8 cellular contexts compared by ENCODE assay signal in genomic region chr17:50426814-50427787, GRCh38.
DNase-seq lines count a peak whose midpoint lies in the region; TF ChIP-seq lines count a peak whose summit lies in the region.

No MANE protein-coding gene starts in this region.

- H3K79me2 ChIP-seq in Loucy (ENCODE audit: insufficient read depth, low read length), result peaks cover 44% of the 10 kb centered on the region

- H3K9me3 ChIP-seq in Loucy (ENCODE audit: insufficient read depth, low read depth, low read length) (no peaks in the 10 kb centered on the region), neutrophil (no peaks in the 10 kb centered on the region)

- H3K27ac Mint-ChIP-seq in activated T-cell treated with anti-CD3 and anti-CD28 coated beads, Interleukin-2, amount 50 U/mL, for 24 hours, result peak overlapping the region; percentile 78

- DNase-seq in activated gamma-delta T cell treated with Interleukin-2 at 50 U/mL for 16 hours (peak; percentile 5), activated gamma-delta T cell (lab: John Stamatoyannopoulos, UW) (no peak), foreskin melanocyte (peak; percentile 57), NCI-H1694 (lab: John Stamatoyannopoulos, UW) (no peak), NCI-H2029 (lab: John Stamatoyannopoulos, UW) (no peak)
- DNase-seq in activated T-cell treated with anti-CD3 and anti-CD28 coated beads, Interleukin-2, amount 50 U/mL, for 24 hours, result peak; percentile 46

- H3K27me3 ChIP-seq in Loucy (ENCODE audit: insufficient read depth, low read length, poor library complexity, severe bottlenecking), result no peaks in the 10 kb centered on the region
- H3K27me3 ChIP-seq in neutrophil, result no peaks in the 10 kb centered on the region

- H3K27me3 Mint-ChIP-seq in activated T-cell treated with anti-CD3 and anti-CD28 coated beads, Interleukin-2, amount 50 U/mL, for 24 hours, result no peaks in the 10 kb centered on the region

- H3K36me3 Mint-ChIP-seq in activated T-cell treated with anti-CD3 and anti-CD28 coated beads, Interleukin-2, amount 50 U/mL, for 24 hours (ENCODE audit: low read depth), result no peaks in the 10 kb centered on the region

- H3K4me1 Mint-ChIP-seq in activated T-cell treated with anti-CD3 and anti-CD28 coated beads, Interleukin-2, amount 50 U/mL, for 24 hours (ENCODE audit: low read depth), result peaks cover 24% of the 10 kb centered on the region

- H3K9me3 Mint-ChIP-seq in activated T-cell treated with anti-CD3 and anti-CD28 coated beads, Interleukin-2, amount 50 U/mL, for 24 hours, result no peaks in the 10 kb centered on the region

- H3K9ac ChIP-seq in Loucy (ENCODE audit: low read depth, low read length, poor library complexity, severe bottlenecking), result peak overlapping the region; percentile 84

- peak overlapping the region; percentile 54 for H2AFZ ChIP-seq in Loucy (ENCODE audit: low read length)

- H4K20me1 ChIP-seq in Loucy (ENCODE audit: insufficient read depth, low read length, poor library complexity, severe bottlenecking), result no peaks in the 10 kb centered on the region

- peak overlapping the region; percentile 82 for H3K4me3 ChIP-seq in Loucy (ENCODE audit: low read length, poor library complexity, severe bottlenecking)
- H3K4me3 ChIP-seq in neutrophil (ENCODE audit: low read depth in 1 of 2, low read length in 1 of 2), result peak overlapping the region; percentile 58 to 83

- TF ChIP-seq CTCF in Loucy (conservative IDR thresholded peaks at IDR 0.05; ENCODE audit: low read length), result peak; percentile 81
- no peak for TF ChIP-seq CTCF in neutrophil (IDR thresholded peaks at IDR 0.05)

- peak overlapping the region; percentile 41 for H3K27ac ChIP-seq in neutrophil

- H3K36me3 ChIP-seq in Loucy (ENCODE audit: insufficient read depth, low read length) (no peaks in the 10 kb centered on the region), neutrophil (no peaks in the 10 kb centered on the region)

- peaks cover 4% of the 10 kb centered on the region; the same call in 1 of the 2 replicates for H3F3A ChIP-seq in Loucy (ENCODE audit: low read depth)

- peak overlapping the region; percentile 94 for H3K4me2 ChIP-seq in Loucy (ENCODE audit: low read depth, low read length, poor library complexity, severe bottlenecking)

- no peaks in the 10 kb centered on the region for H3K9me2 ChIP-seq in Loucy (replicated peaks; ENCODE audit: low read depth, low read length)

- H3K4me3 Mint-ChIP-seq in activated T-cell treated with anti-CD3 and anti-CD28 coated beads, Interleukin-2, amount 50 U/mL, for 24 hours, result peak overlapping the region; percentile 80

- H3K4me1 ChIP-seq in Loucy (ENCODE audit: insufficient read depth, low read length, poor library complexity, severe bottlenecking), result peaks cover 43% of the 10 kb centered on the region
- peaks cover 14 to 18% of the 10 kb centered on the region in 2 experiments for H3K4me1 ChIP-seq in neutrophil (ENCODE audit: control insufficient read depth in 1 of 2, insufficient read depth in 1 of 2, low read depth in 1 of 2, low read length in 1 of 2)

Comparison
In these comparisons a context has a peak if more than half of its experiments do, and no peak if none do; other contexts are left out.
1. DNase-seq: peak in activated gamma-delta T cell treated with Interleukin-2 at 50 U/mL for 16 hours (single experiment), activated T-cell treated with anti-CD3 and anti-CD28 coated beads, Interleukin-2, amount 50 U/mL, for 24 hours (single experiment) and foreskin melanocyte (single experiment); none in activated gamma-delta T cell (single experiment), NCI-H1694 (single experiment) and NCI-H2029 (single experiment).